In the genomic region with DNA sequence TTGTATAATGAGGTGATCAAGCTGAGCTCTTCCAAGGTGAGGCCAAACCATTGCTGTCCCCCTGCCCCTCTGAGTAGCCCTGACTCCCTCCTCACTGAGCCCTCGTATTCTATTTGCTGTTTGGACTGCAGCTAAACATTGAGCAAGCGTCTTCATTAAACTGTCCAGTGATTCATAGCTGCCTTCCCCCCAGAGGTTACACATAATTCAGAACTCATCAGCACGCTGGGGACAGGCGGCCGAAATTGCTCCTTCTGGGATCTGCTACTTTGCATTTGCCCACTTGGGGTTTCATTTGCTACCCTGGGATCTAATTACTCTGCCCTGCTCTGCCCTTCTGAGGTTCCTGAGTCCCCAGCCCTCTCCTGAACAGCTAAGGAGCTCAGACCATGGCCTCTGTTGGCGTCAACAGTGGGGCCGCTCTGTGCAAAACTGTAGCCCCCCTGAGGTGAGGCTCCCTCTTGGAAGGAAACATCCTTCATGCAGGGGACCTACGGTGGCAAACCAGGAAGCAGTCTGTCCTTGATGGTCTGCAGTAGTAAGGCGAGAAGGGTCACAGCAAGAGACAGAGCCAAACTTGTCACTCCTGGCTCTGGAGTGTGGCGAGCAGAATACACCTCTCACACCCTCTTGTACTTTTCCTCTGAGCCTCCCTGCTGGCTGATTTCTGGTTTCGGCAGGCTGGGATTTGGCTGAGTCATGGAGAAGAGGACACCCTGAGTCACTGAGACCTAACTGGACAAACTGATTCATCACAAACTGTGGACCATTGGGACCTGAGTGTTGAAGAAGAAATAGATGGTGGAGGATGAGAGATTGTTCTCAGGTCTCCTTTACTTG, we compare ENCODE assay signal across 13 cellular contexts.
DNase-seq lines count a peak whose midpoint lies in the region; ATAC-seq, FAIRE-seq and TF ChIP-seq lines count a peak whose summit lies in the region.
"Had no signal": no experiment of that assay in that cellular context is flagged by ENCODE, and none has a peak within 500 bp of the region (broad histone marks: within the 10 kb centered on the region; RNA-seq: fewer than 3 reads in every experiment).

No MANE protein-coding gene starts in this region.

- no peak for FAIRE-seq in K562 (lab: Jason Lieb, UNC)
- FAIRE-seq: GM18507 had no signal

- H3K9ac ChIP-seq in K562 (ENCODE audit: insufficient read depth in 1 of 2, low read depth in 2 of 2, low read length in 2 of 2) = no peak overlapping the region
- no peak overlapping the region for H3K9ac ChIP-seq in smooth muscle cell (ENCODE audit: low read depth)
- H3K9ac ChIP-seq: BLaER1 had no signal

- no peaks in the 10 kb centered on the region for H3F3A ChIP-seq in smooth muscle cell (ENCODE audit: low read depth)

- no peaks in the 10 kb centered on the region for H3K9me1 ChIP-seq in K562 (ENCODE audit: control insufficient read depth, insufficient read depth, low read length)

- H3K4me3 ChIP-seq in K562 = no peak overlapping the region
- no peak overlapping the region for H3K4me3 ChIP-seq in smooth muscle cell
- H3K4me3 ChIP-seq: BLaER1 had no signal

- H3K9me3 ChIP-seq in K562 (replicated peaks; ENCODE audit: control insufficient read depth, insufficient read depth, low read depth, low read length) (no peaks in the 10 kb centered on the region), smooth muscle cell (replicated peaks; ENCODE audit: low read depth) (no peaks in the 10 kb centered on the region)
- H3K9me3 ChIP-seq: BLaER1 had no signal

- H3K27ac ChIP-seq in K562 (ENCODE audit: extremely low read depth, low read depth, low read length) = no peak overlapping the region
- no peak overlapping the region for H3K27ac ChIP-seq in smooth muscle cell (ENCODE audit: low read depth)
- H3K27ac ChIP-seq: BLaER1 had no signal

- no peak for TF ChIP-seq POLR2A in K562 (conservative IDR thresholded peaks at IDR 0.05)

- H3K36me3 Mint-ChIP-seq in CD14-positive monocyte = peaks cover 22 to 49% of the 10 kb centered on the region in 2 donors
- no peaks in the 10 kb centered on the region for H3K36me3 Mint-ChIP-seq in HFFc6 (ENCODE audit: low read depth)
- H3K36me3 Mint-ChIP-seq in neural crest cell (ENCODE audit: low read depth) = no peaks in the 10 kb centered on the region
- H3K36me3 Mint-ChIP-seq: stimulated activated naive B cell treated with anti-CD40 and anti-IgM and Interleukin-4, amounts not matched to agents 10 μg/mL and 1 μg/mL and 100 μg/mL, for 72 hours had no signal

- no peak for TF ChIP-seq RAD21 in K562 (CRISPR knock-in tag; conservative IDR thresholded peaks at IDR 0.05 in 1 of 2, IDR thresholded peaks at IDR 0.05 in 1 of 2)

- 2% methylated on average over 11 of the region's 11 CpGs for WGBS in K562 (ENCODE audit: insufficient coverage, low coverage, missing lambda C conversion rate)
- WGBS in smooth muscle cell (ENCODE audit: low lambda C conversion rate) = 80% methylated on average over 11 of the region's 11 CpGs

- H3K9me3 Mint-ChIP-seq in CD14-positive monocyte (peaks cover 0 to 9% (median 2%) of the 10 kb centered on the region in 7 donors), HFFc6 (peaks cover 29% of the 10 kb centered on the region), neural crest cell (no peaks in the 10 kb centered on the region)
- H3K9me3 Mint-ChIP-seq: stimulated activated naive B cell treated with anti-CD40 and anti-IgM and Interleukin-4, amounts not matched to agents 10 μg/mL and 1 μg/mL and 100 μg/mL, for 72 hours; T-helper 1 cell treated with Interleukin-12 subunit alpha and Interleukin-12 subunit beta and Interleukin-4 antibody, amounts not matched to agents 30 μg/mL and 1 μg/mL, for 36 hours had no signal

- H3K4me1 Mint-ChIP-seq in CD14-positive monocyte (peaks cover 2% of the 10 kb centered on the region), HFFc6 (ENCODE audit: low read depth) (no peaks in the 10 kb centered on the region), neural crest cell (no peaks in the 10 kb centered on the region)
- H3K4me1 Mint-ChIP-seq: stimulated activated naive B cell treated with anti-CD40 and anti-IgM and Interleukin-4, amounts not matched to agents 10 μg/mL and 1 μg/mL and 100 μg/mL, for 72 hours had no signal

- intact Hi-C loops in CD14-positive monocyte (cut with micrococcal nuclease) (no loop called here), K562 (cut with micrococcal nuclease) (no loop called here)

- H3K4me2 ChIP-seq in K562 (ENCODE audit: insufficient read depth, low read length) (peak overlapping the region; percentile 42; the same call in 1 of the 2 replicates), smooth muscle cell (no peak overlapping the region)
- H3K4me2 ChIP-seq: BLaER1 had no signal

- DNase-seq in CD14-positive monocyte (ENCODE audit: low spot score) (no peak), HFFc6 (peak; percentile 45), K562 (ENCODE audit: extremely low read depth in 1 of 4, low spot score in 3 of 4) (peak in 2 of 4 experiments; percentile 22 to 30), neural crest cell (ENCODE audit: low read depth, low spot score) (no peak), GM13976 (ENCODE audit: low spot score) (no peak), SK-N-DZ (ENCODE audit: low spot score) (no peak), smooth muscle cell (lab: John Stamatoyannopoulos, UW; ENCODE audit: unreplicated experiment) (no peak), NCI-H82 treated with DMSO at 0.1 percent for 48 hours (lab: John Stamatoyannopoulos, UW; ENCODE audit: unreplicated experiment) (no peak)
- DNase-seq: activated CD4-positive, alpha-beta T cell treated with anti-CD3 and anti-CD28 coated beads for 48 hours; stimulated activated naive B cell treated with anti-CD40 and anti-IgM and Interleukin-4, amounts not matched to agents 10 μg/mL and 1 μg/mL and 100 μg/mL, for 72 hours had no signal

- H2AFZ ChIP-seq in K562 (ENCODE audit: low read depth, low read length) (peak overlapping the region; percentile 44; the same call in 1 of the 2 replicates), smooth muscle cell (ENCODE audit: low read depth) (no peak overlapping the region)

- H3K27me3 Mint-ChIP-seq in CD14-positive monocyte (ENCODE audit: low read depth in 3 of 3) (no peaks in the 10 kb centered on the region), HFFc6 (ENCODE audit: insufficient read depth) (no peaks in the 10 kb centered on the region), neural crest cell (ENCODE audit: low read depth) (peaks cover 3% of the 10 kb centered on the region)

- no peaks in the 10 kb centered on the region; the same call in 1 of the 2 replicates for H4K20me1 ChIP-seq in K562 (replicated peaks; ENCODE audit: control insufficient read depth, insufficient read depth, low read length)
- no peaks in the 10 kb centered on the region for H4K20me1 ChIP-seq in smooth muscle cell (ENCODE audit: low read depth)
- H4K20me1 ChIP-seq: BLaER1 had no signal

- POLR2A ChIA-PET in K562 (lab: Yijun Ruan, JAX) = interaction anchor here (0.6 kb wide), 1 partner anchor 238 kb away, joined by 3 read pairs; no protein-coding TSS in a partner anchor

- no peaks in the 10 kb centered on the region; a peak in 1 of 5 replicates for H3K4me1 ChIP-seq in K562 (replicated peaks in 1 of 2; ENCODE audit: control insufficient read depth in 2 of 2, insufficient read depth in 2 of 2, low read length in 2 of 2)
- no peaks in the 10 kb centered on the region for H3K4me1 ChIP-seq in smooth muscle cell (ENCODE audit: low read depth)
- H3K4me1 ChIP-seq: BLaER1 had no signal

- no TSS peak for BruUV-seq in K562 (replicated peaks; lab: Mats Ljungman, UMichigan)

- H3K27ac Mint-ChIP-seq in CD14-positive monocyte = peak overlapping the region in 4 of 7 donors; percentile 5 to 68 (median 20)
- no peak overlapping the region; the same call in 1 of the 2 replicates for H3K27ac Mint-ChIP-seq in HFFc6
- peak overlapping the region; percentile 51 for H3K27ac Mint-ChIP-seq in neural crest cell (ENCODE audit: unreplicated experiment)
- H3K27ac Mint-ChIP-seq: stimulated activated naive B cell treated with anti-CD40 and anti-IgM and Interleukin-4, amounts not matched to agents 10 μg/mL and 1 μg/mL and 100 μg/mL, for 72 hours; T-helper 1 cell treated with Interleukin-12 subunit alpha and Interleukin-12 subunit beta and Interleukin-4 antibody, amounts not matched to agents 30 μg/mL and 1 μg/mL, for 36 hours had no signal

- in situ Hi-C loops in K562 (cut with MboI) (no loop called here), GM13976 (cut with MboI; ENCODE audit: low sequenced_read_pairs, unreplicated experiment) (no loop called here)

- H3K79me2 ChIP-seq in K562 (ENCODE audit: control insufficient read depth, insufficient read depth, low read length) (no peaks in the 10 kb centered on the region), smooth muscle cell (ENCODE audit: low read depth) (no peaks in the 10 kb centered on the region)

- TF ChIP-seq CTCF in CD14-positive monocyte (IDR thresholded peaks at IDR 0.05) (no peak), HFFc6 (IDR thresholded peaks at IDR 0.05) (no peak), K562 (IDR thresholded peaks at IDR 0.05 in 2 of 3, conservative IDR thresholded peaks at IDR 0.05 in 1 of 3; ENCODE audit: insufficient read depth in 2 of 3, low read depth in 1 of 3, low read length in 3 of 3) (no peak), neural crest cell (conservative IDR thresholded peaks at IDR 0.05) (no peak), GM13976 (IDR thresholded peaks at IDR 0.05; ENCODE audit: borderline replicate concordance, control extremely low read depth, extremely low read depth, insufficient read depth, missing control alignments) (no peak), smooth muscle cell (IDR thresholded peaks at IDR 0.05; ENCODE audit: borderline replicate concordance, insufficient read depth, poor library complexity, severe bottlenecking) (no peak)

- no peaks in the 10 kb centered on the region; a peak in 1 of 5 replicates for H3K27me3 ChIP-seq in K562 (ENCODE audit: control insufficient read depth in 2 of 2, insufficient read depth in 2 of 2, low read length in 2 of 2)
- no peaks in the 10 kb centered on the region for H3K27me3 ChIP-seq in smooth muscle cell (ENCODE audit: low read depth)
- H3K27me3 ChIP-seq: BLaER1 had no signal

- no peak overlapping the region for H3K4me3 Mint-ChIP-seq in CD14-positive monocyte
- H3K4me3 Mint-ChIP-seq in HFFc6 = no peak overlapping the region
- no peak overlapping the region for H3K4me3 Mint-ChIP-seq in neural crest cell
- H3K4me3 Mint-ChIP-seq: stimulated activated naive B cell treated with anti-CD40 and anti-IgM and Interleukin-4, amounts not matched to agents 10 μg/mL and 1 μg/mL and 100 μg/mL, for 72 hours; T-helper 1 cell treated with Interleukin-12 subunit alpha and Interleukin-12 subunit beta and Interleukin-4 antibody, amounts not matched to agents 30 μg/mL and 1 μg/mL, for 36 hours had no signal

- TF ChIP-seq EP300 in K562 (IDR thresholded peaks at IDR 0.05; ENCODE audit: low read length) = no peak

- CTCF ChIA-PET in K562 (lab: Yijun Ruan, JAX; ENCODE audit: low intra/inter-chr PET ratio) = no interaction called here

- peak; percentile 85 for ATAC-seq in K562
- ATAC-seq: stimulated activated naive B cell treated with anti-CD40 and anti-IgM and Interleukin-4, amounts not matched to agents 10 μg/mL and 1 μg/mL and 100 μg/mL, for 72 hours had no signal

- H3K36me3 ChIP-seq in K562 (ENCODE audit: control insufficient read depth, insufficient read depth, low read length) = no peaks in the 10 kb centered on the region
- no peaks in the 10 kb centered on the region for H3K36me3 ChIP-seq in smooth muscle cell (ENCODE audit: low read depth)
- H3K36me3 ChIP-seq: BLaER1 had no signal

TF ChIP-seq in K562, 482 proteins besides CTCF, POLR2A, EP300 and RAD21 (continues in another document):
- no peak for TF ChIP-seq ZNF766 (CRISPR knock-in tag; conservative IDR thresholded peaks at IDR 0.05)
